Comparison of ENCODE assay signal across 23 cellular contexts in genomic region chr10:52391927-52392602, GRCh38.
"Had no signal": no experiment of that assay in that cellular context is flagged by ENCODE, and none has a peak within 500 bp of the region (broad histone marks: within the 10 kb centered on the region; RNA-seq: fewer than 3 reads in every experiment).

No MANE protein-coding gene starts in this region.

- ATAC-seq: activated CD8-positive, alpha-beta T cell treated with anti-CD3 and anti-CD28 coated beads, Interleukin-2, amount 10 ng/mL, durations not matched to agents 7 days and 5 days; body of pancreas; heart right ventricle; natural killer cell treated with Interleukin-12 subunit alpha and Interleukin-12 subunit beta and Interleukin-15 and Interleukin-18, amount 100 ng/mL, for 72 hours; psoas muscle; right cardiac atrium; stimulated activated naive CD8-positive, alpha-beta T cell treated with anti-CD3 and anti-CD28 coated beads, Interleukin-15, amount 100 ng/mL, for 72 hours had no signal

- H3K4me1 ChIP-seq: body of pancreas, heart right ventricle, left ventricle myocardium inferior, psoas muscle, tibial artery had no signal

- H3K4me3 ChIP-seq: body of pancreas, heart right ventricle, left ventricle myocardium inferior, ovary, psoas muscle, tibial artery had no signal

- FAIRE-seq: endothelial cell of umbilical vein, kidney had no signal

- H3K36me3 ChIP-seq: heart right ventricle, left ventricle myocardium inferior, neutrophil, ovary, tibial artery had no signal

- H3K27ac ChIP-seq: body of pancreas, heart right ventricle, left ventricle myocardium inferior, neutrophil, ovary, psoas muscle, tibial artery had no signal

- H3K9me3 ChIP-seq: body of pancreas, heart right ventricle, left ventricle myocardium inferior, neutrophil, ovary, psoas muscle, tibial artery had no signal

- DNase-seq: activated CD4-positive, alpha-beta T cell treated with anti-CD3 and anti-CD28 coated beads for 1 hour; activated CD4-positive, alpha-beta T cell treated with anti-CD3 and anti-CD28 coated beads, Interleukin-2, amount 50 U/mL, for 1 hour; activated CD8-positive, alpha-beta T cell treated with anti-CD3 and anti-CD28 coated beads, Interleukin-2, amount 10 ng/mL, durations not matched to agents 7 days and 5 days; activated gamma-delta T cell treated with Interleukin-2 at 50 U/mL for 16 hours; anterior cingulate cortex; body of pancreas; caudate nucleus; dermis blood vessel endothelial cell; effector CD8-positive, alpha-beta T cell; heart right ventricle; kidney; left ventricle myocardium inferior; midbrain; ovary; psoas muscle; right cardiac atrium; stimulated activated CD4-positive, alpha-beta T cell treated with anti-CD3 and anti-CD28 coated beads, Interleukin-12 subunit alpha, Interleukin-12 subunit beta, amount 100 ng/mL, for 4 hours; stimulated activated naive CD8-positive, alpha-beta T cell treated with anti-CD3 and anti-CD28 coated beads, Interleukin-15, amount 100 ng/mL, for 72 hours; T-helper 9 cell; tibial artery had no signal

- H3K27me3 ChIP-seq: body of pancreas, heart right ventricle, neutrophil, ovary, tibial artery had no signal
